In the genomic region with DNA sequence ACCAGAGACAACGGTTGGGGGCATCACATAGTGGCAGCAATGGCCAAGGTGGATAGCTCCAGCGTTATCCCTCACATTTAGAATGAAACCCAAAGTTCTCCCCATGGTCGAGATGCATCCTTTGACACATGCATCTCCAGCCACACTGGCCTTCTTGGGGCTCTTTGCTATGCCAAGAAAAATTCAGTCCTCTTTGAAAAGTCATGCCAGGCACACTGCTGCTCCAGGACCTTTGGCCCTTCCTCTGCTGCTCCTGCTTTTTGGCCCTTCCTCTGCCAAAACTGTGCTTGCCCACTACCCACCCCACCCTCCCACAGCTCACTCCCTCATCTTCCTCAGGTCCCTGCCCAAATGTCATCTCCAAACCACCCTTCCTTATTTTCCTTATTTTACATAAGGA, we compare ENCODE assay signal across 27 cellular contexts.
"Had no signal": no experiment of that assay in that cellular context is flagged by ENCODE, and none has a peak within 500 bp of the region (broad histone marks: within the 10 kb centered on the region; RNA-seq: fewer than 3 reads in every experiment).

No MANE protein-coding gene starts in this region.

- H3K27me3 Mint-ChIP-seq: stimulated activated memory B cell treated with anti-CD40 and anti-IgM and Interleukin-4, amounts not matched to agents 10 μg/mL and 1 μg/mL and 100 μg/mL, for 72 hours had no signal

- H3K4me1 ChIP-seq: stomach, suprapubic skin, testis, thyroid gland, tibial artery, tibial nerve, transverse colon, upper lobe of left lung, upper lobe of right lung, uterus, vagina had no signal

- H3K4me3 ChIP-seq: stomach, suprapubic skin, testis, thoracic aorta, thyroid gland, tibial artery, tibial nerve, transverse colon, upper lobe of left lung, upper lobe of right lung, uterus, vagina had no signal

- H3K9me3 Mint-ChIP-seq: stimulated activated effector memory CD8-positive, alpha-beta T cell treated with anti-CD3 and anti-CD28 coated beads, Interleukin-12 subunit alpha, Interleukin-12 subunit beta, amount 100 ng/mL, for 72 hours had no signal

- H3K36me3 Mint-ChIP-seq: stimulated activated effector memory CD8-positive, alpha-beta T cell treated with anti-CD3 and anti-CD28 coated beads, Interleukin-12 subunit alpha, Interleukin-12 subunit beta, amount 100 ng/mL, for 72 hours; stimulated activated memory B cell treated with anti-CD40 and anti-IgM and Interleukin-4, amounts not matched to agents 10 μg/mL and 1 μg/mL and 100 μg/mL, for 72 hours; stimulated activated naive B cell treated with anti-CD40 and anti-IgM and Interleukin-4, amounts not matched to agents 10 μg/mL and 1 μg/mL and 100 μg/mL, for 72 hours; type B pancreatic cell had no signal

- H3K4me3 Mint-ChIP-seq: stimulated activated effector memory CD8-positive, alpha-beta T cell treated with anti-CD3 and anti-CD28 coated beads, Interleukin-12 subunit alpha, Interleukin-12 subunit beta, amount 100 ng/mL, for 72 hours; stimulated activated memory B cell treated with anti-CD40 and anti-IgM and Interleukin-4, amounts not matched to agents 10 μg/mL and 1 μg/mL and 100 μg/mL, for 72 hours; stimulated activated naive B cell treated with anti-CD40 and anti-IgM and Interleukin-4, amounts not matched to agents 10 μg/mL and 1 μg/mL and 100 μg/mL, for 72 hours; stimulated activated naive CD8-positive, alpha-beta T cell treated with anti-CD3 and anti-CD28 coated beads, Interleukin-15, amount 100 ng/mL, for 72 hours; stimulated activated naive CD8-positive, alpha-beta T cell treated with anti-CD3 and anti-CD28 coated beads, Interleukin-15, Interleukin-2, amounts not matched to agents 100 ng/mL and 50 ng/mL, for 24 hours; type B pancreatic cell had no signal

- H3K9me3 ChIP-seq: suprapubic skin, testis, thoracic aorta, thyroid gland, tibial artery, tibial nerve, transverse colon, upper lobe of left lung, upper lobe of right lung, uterus, vagina had no signal

- H3K4me1 Mint-ChIP-seq: stimulated activated effector memory CD8-positive, alpha-beta T cell treated with anti-CD3 and anti-CD28 coated beads, Interleukin-12 subunit alpha, Interleukin-12 subunit beta, amount 100 ng/mL, for 72 hours; stimulated activated memory B cell treated with anti-CD40 and anti-IgM and Interleukin-4, amounts not matched to agents 10 μg/mL and 1 μg/mL and 100 μg/mL, for 72 hours; stimulated activated naive B cell treated with anti-CD40 and anti-IgM and Interleukin-4, amounts not matched to agents 10 μg/mL and 1 μg/mL and 100 μg/mL, for 72 hours; stimulated activated naive CD8-positive, alpha-beta T cell treated with anti-CD3 and anti-CD28 coated beads, Interleukin-15, amount 100 ng/mL, for 72 hours had no signal

- H3K36me3 ChIP-seq: stomach, suprapubic skin, thoracic aorta, thyroid gland, tibial artery, tibial nerve, transverse colon, upper lobe of left lung, upper lobe of right lung, uterus, vagina had no signal

- DNase-seq: stimulated activated CD4-positive, alpha-beta T cell treated with anti-CD3 and anti-CD28 coated beads, Interleukin-2, amount 100 ng/mL, for 48 hours; stimulated activated CD4-positive, alpha-beta T cell treated with anti-CD3 and anti-CD28 coated beads, Interleukin-4, amount 100 ng/mL, for 1 hour; stimulated activated CD4-positive, alpha-beta T cell treated with anti-CD3 and anti-CD28 coated beads, Interleukin-4, amount 100 ng/mL, for 24 hours; stimulated activated CD8-positive, alpha-beta memory T cell treated with anti-CD3 and anti-CD28 coated beads, Interleukin-4, amount 100 ng/mL, for 48 hours; stimulated activated naive B cell treated with anti-CD40 and anti-IgM and Interleukin-4, amounts not matched to agents 10 μg/mL and 1 μg/mL and 100 μg/mL, for 72 hours; stimulated activated naive CD4-positive, alpha-beta T cell; stimulated activated naive CD4-positive, alpha-beta T cell treated with Interleukin-2 at 50 U/mL for 16 hours; stimulated activated naive CD8-positive, alpha-beta T cell treated with anti-CD3 and anti-CD28 coated beads, Interleukin-15, amount 100 ng/mL, for 72 hours; stimulated activated naive CD8-positive, alpha-beta T cell treated with anti-CD3 and anti-CD28 coated beads, Interleukin-15, Interleukin-2, amounts not matched to agents 100 U/mL and 50 U/mL, for 24 hours; stomach; substantia nigra; testis; thyroid gland; tibial artery; transverse colon; trophoblast cell; upper lobe of left lung; upper lobe of right lung; uterus had no signal

- H3K27ac ChIP-seq: stomach, suprapubic skin, testis, thoracic aorta, thyroid gland, tibial artery, tibial nerve, transverse colon, upper lobe of left lung, upper lobe of right lung, uterus, vagina had no signal

- H3K27me3 ChIP-seq: testis, thyroid gland, tibial nerve, upper lobe of left lung, upper lobe of right lung, uterus, vagina had no signal

- H3K27ac Mint-ChIP-seq: stimulated activated effector memory CD8-positive, alpha-beta T cell treated with anti-CD3 and anti-CD28 coated beads, Interleukin-12 subunit alpha, Interleukin-12 subunit beta, amount 100 ng/mL, for 72 hours; stimulated activated memory B cell treated with anti-CD40 and anti-IgM and Interleukin-4, amounts not matched to agents 10 μg/mL and 1 μg/mL and 100 μg/mL, for 72 hours; stimulated activated naive B cell treated with anti-CD40 and anti-IgM and Interleukin-4, amounts not matched to agents 10 μg/mL and 1 μg/mL and 100 μg/mL, for 72 hours; stimulated activated naive CD8-positive, alpha-beta T cell treated with anti-CD3 and anti-CD28 coated beads, Interleukin-15, amount 100 ng/mL, for 72 hours; stimulated activated naive CD8-positive, alpha-beta T cell treated with anti-CD3 and anti-CD28 coated beads, Interleukin-15, Interleukin-2, amounts not matched to agents 100 ng/mL and 50 ng/mL, for 24 hours; type B pancreatic cell had no signal
